ENCODE assay signal across 8 cellular contexts in genomic region chr10:50991496-50992355, GRCh38.
DNase-seq lines count a peak whose midpoint lies in the region; ATAC-seq and TF ChIP-seq lines count a peak whose summit lies in the region.

No MANE protein-coding gene starts in this region.

- POLR2A ChIA-PET in activated CD4-positive, alpha-beta T cell treated with anti-CD3 and anti-CD28 coated beads for 36 hours (lab: Charles Lee): no interaction called here

- H3K36me3 Mint-ChIP-seq in activated CD4-positive, alpha-beta T cell treated with anti-CD3 and anti-CD28 coated beads for 36 hours (ENCODE audit: low read depth): no peaks in the 10 kb centered on the region
- H3K36me3 Mint-ChIP-seq in central memory CD8-positive, alpha-beta T cell (ENCODE audit: insufficient read depth): peaks cover 2% of the 10 kb centered on the region

- peak overlapping the region; percentile 4 for H3K4me3 Mint-ChIP-seq in activated CD4-positive, alpha-beta T cell treated with anti-CD3 and anti-CD28 coated beads for 36 hours
- H3K4me3 Mint-ChIP-seq in central memory CD8-positive, alpha-beta T cell: peak overlapping the region; percentile 68

- no peak for ATAC-seq in activated CD4-positive, alpha-beta T cell treated with anti-CD3 and anti-CD28 coated beads for 36 hours
- ATAC-seq in central memory CD8-positive, alpha-beta T cell (replicated peaks; ENCODE audit: extremely low read depth, poor library complexity, severe bottlenecking): no peak
- peak; percentile 65 for ATAC-seq in left lobe of liver
- ATAC-seq in thoracic aorta (ENCODE audit: insufficient number of reproducible peaks, low FRiP score, low read depth): peak; percentile 29
- ATAC-seq in GM21447 (IDR thresholded peaks at IDR 0.05; ENCODE audit: unreplicated experiment): no peak
- ATAC-seq in HG03108 (IDR thresholded peaks at IDR 0.05; ENCODE audit: unreplicated experiment): no peak

- intact Hi-C loops in activated CD4-positive, alpha-beta T cell treated with anti-CD3 and anti-CD28 coated beads for 36 hours (cut with DNase I, micrococcal nuclease): no loop called here

- peaks cover 44% of the 10 kb centered on the region for H3K27me3 Mint-ChIP-seq in activated CD4-positive, alpha-beta T cell treated with anti-CD3 and anti-CD28 coated beads for 36 hours
- H3K27me3 Mint-ChIP-seq in central memory CD8-positive, alpha-beta T cell: peaks cover 80% of the 10 kb centered on the region

- no peak for DNase-seq in activated CD4-positive, alpha-beta T cell treated with anti-CD3 and anti-CD28 coated beads for 36 hours
- DNase-seq in activated CD4-positive, alpha-beta T cell treated with anti-CD3 and anti-CD28 coated beads, Interleukin-2, amount 50 U/mL, for 1 hour: no peak
- no peak for DNase-seq in central memory CD8-positive, alpha-beta T cell (ENCODE audit: low spot score in 2 of 2)
- peak; percentile 47 for DNase-seq in left lobe of liver (ENCODE audit: low spot score)
- no peak for DNase-seq in thoracic aorta (ENCODE audit: low spot score)
- DNase-seq in NCI-H2171 (lab: John Stamatoyannopoulos, UW): no peak

- H3K27ac ChIP-seq in thoracic aorta: peak overlapping the region; percentile 93 to 97

- CTCF ChIA-PET in activated CD4-positive, alpha-beta T cell treated with anti-CD3 and anti-CD28 coated beads for 36 hours (lab: Charles Lee): no interaction called here

- no peaks in the 10 kb centered on the region for H3K9me3 Mint-ChIP-seq in activated CD4-positive, alpha-beta T cell treated with anti-CD3 and anti-CD28 coated beads for 36 hours (ENCODE audit: low read depth)
- no peaks in the 10 kb centered on the region for H3K9me3 Mint-ChIP-seq in central memory CD8-positive, alpha-beta T cell

- peaks cover 5% of the 10 kb centered on the region for H3K4me1 Mint-ChIP-seq in activated CD4-positive, alpha-beta T cell treated with anti-CD3 and anti-CD28 coated beads for 36 hours
- no peaks in the 10 kb centered on the region for H3K4me1 Mint-ChIP-seq in central memory CD8-positive, alpha-beta T cell

- no peaks in the 10 kb centered on the region for H3K9me3 ChIP-seq in thoracic aorta

- no peaks in the 10 kb centered on the region for H3K36me3 ChIP-seq in thoracic aorta

- no peaks in the 10 kb centered on the region for H3K27me3 ChIP-seq in thoracic aorta (replicated peaks; ENCODE audit: insufficient read depth)

- no peak for TF ChIP-seq CTCF in thoracic aorta (IDR thresholded peaks at IDR 0.05)

- no peak overlapping the region for H3K27ac Mint-ChIP-seq in activated CD4-positive, alpha-beta T cell treated with anti-CD3 and anti-CD28 coated beads for 36 hours
- no peak overlapping the region for H3K27ac Mint-ChIP-seq in central memory CD8-positive, alpha-beta T cell (ENCODE audit: low read depth)

- peak overlapping the region; percentile 94 for H3K4me3 ChIP-seq in thoracic aorta

- peaks cover 13 to 39% of the 10 kb centered on the region in 2 donors for H3K4me1 ChIP-seq in thoracic aorta (ENCODE audit: control insufficient read depth in 1 of 2, low read depth in 2 of 2)

Comparison
In these comparisons a context has a peak if more than half of its experiments do, and no peak if none do; other contexts are left out.
1. ATAC-seq: peak in left lobe of liver (single experiment) and thoracic aorta (single experiment); none in activated CD4-positive, alpha-beta T cell treated with anti-CD3 and anti-CD28 coated beads for 36 hours (single experiment), central memory CD8-positive, alpha-beta T cell (single experiment), GM21447 (single experiment) and HG03108 (single experiment).